Comparison of ENCODE assay signal across 8 cellular contexts in genomic region chr7:30770936-30771858, GRCh38. TPM values are rescaled to one million over a fixed set of nuclear protein-coding genes. Genes with fewer than 3 reads are reported as not detected.
A peak's percentile ranks its signal among the peaks of the same experiment; 100 is the strongest.
DNase-seq lines count a peak whose midpoint lies in the region; ATAC-seq and TF ChIP-seq lines count a peak whose summit lies in the region.

TSS of gene MINDY4 (plus strand) at chr7:30771417. CDS start at chr7:30771494, 77 bp downstream.

- H3K9ac ChIP-seq in HUES64 (ENCODE audit: low read depth, low read length) (peak within 1 kb of the TSS; percentile 84), stomach smooth muscle (ENCODE audit: low read length in 2 of 2) (peak within 1 kb of the TSS; percentile 75 to 87)

- no peaks in the 10 kb centered on the region for H3K36me3 Mint-ChIP-seq in neural crest cell (ENCODE audit: low read depth)

- H3K27ac ChIP-seq in HUES64 (ENCODE audit: low read depth, low read length) = peak within 1 kb of the TSS; percentile 64
- no peak within 1 kb of the TSS for H3K27ac ChIP-seq in RWPE2 (ENCODE audit: poor library complexity, severe bottlenecking)
- H3K27ac ChIP-seq in foreskin keratinocyte = peak within 1 kb of the TSS; percentile 55
- H3K27ac ChIP-seq in stomach smooth muscle (ENCODE audit: low read length) = peak within 1 kb of the TSS; percentile 80

- no peak within 1 kb of the TSS for H3K4me3 Mint-ChIP-seq in neural crest cell

- H3K9me3 ChIP-seq in HUES64 (ENCODE audit: insufficient read depth, low read depth, low read length) = no peaks in the 10 kb centered on the region
- no peaks in the 10 kb centered on the region for H3K9me3 ChIP-seq in RWPE2 (ENCODE audit: severe bottlenecking)
- no peaks in the 10 kb centered on the region for H3K9me3 ChIP-seq in stomach smooth muscle (ENCODE audit: control insufficient read depth in 2 of 2, low read length in 2 of 2)

- WGBS in HUES64 = 6% methylated on average over 66 of the region's 66 CpGs

- peaks cover 3% of the 10 kb centered on the region for H3K27me3 Mint-ChIP-seq in neural crest cell (ENCODE audit: low read depth)

- no peaks in the 10 kb centered on the region for H3K36me3 ChIP-seq in HUES64 (ENCODE audit: insufficient read depth, low read length)
- no peaks in the 10 kb centered on the region for H3K36me3 ChIP-seq in RWPE2 (ENCODE audit: low read depth)
- peaks cover 0 to 4% of the 10 kb centered on the region in 2 donors for H3K36me3 ChIP-seq in stomach smooth muscle (ENCODE audit: control insufficient read depth in 2 of 2, insufficient read depth in 2 of 2, low read length in 2 of 2)

- TF ChIP-seq CTCF in RWPE2 (IDR thresholded peaks at IDR 0.05; ENCODE audit: poor library complexity, severe bottlenecking) (no peak), foreskin keratinocyte (conservative IDR thresholded peaks at IDR 0.05) (peak; percentile 2), neural crest cell (conservative IDR thresholded peaks at IDR 0.05) (peak; percentile 18)

- H3K9me3 Mint-ChIP-seq in neural crest cell = no peaks in the 10 kb centered on the region

- peaks cover 16% of the 10 kb centered on the region for H3K4me1 Mint-ChIP-seq in neural crest cell

- H3K27me3 ChIP-seq in HUES64 (ENCODE audit: insufficient read depth, low read length) = no peaks in the 10 kb centered on the region
- no peaks in the 10 kb centered on the region for H3K27me3 ChIP-seq in RWPE2 (ENCODE audit: insufficient read depth, poor library complexity, severe bottlenecking)
- H3K27me3 ChIP-seq in foreskin keratinocyte = peaks cover 7% of the 10 kb centered on the region
- no peaks in the 10 kb centered on the region for H3K27me3 ChIP-seq in stomach smooth muscle (ENCODE audit: control insufficient read depth in 1 of 2, insufficient read depth in 2 of 2, low read length in 2 of 2)

- ATAC-seq in GM21423 (IDR thresholded peaks at IDR 0.05; ENCODE audit: unreplicated experiment) = peak; percentile 85
- peak; percentile 79 for ATAC-seq in RWPE2 (ENCODE audit: low read depth)
- peak; percentile 87 for ATAC-seq in foreskin keratinocyte

- H3K4me3 ChIP-seq in HUES64 (ENCODE audit: low read length) (peak within 1 kb of the TSS; percentile 97), RWPE2 (ENCODE audit: severe bottlenecking) (peak within 1 kb of the TSS; percentile 51), stomach smooth muscle (ENCODE audit: low read length in 2 of 2) (peak within 1 kb of the TSS; percentile 83 to 87)

- DNase-seq in COLO668 (lab: John Stamatoyannopoulos, UW; ENCODE audit: unreplicated experiment) (peak; percentile 91), RWPE2 (ENCODE audit: low spot score) (no peak), foreskin keratinocyte (peak in 1 of 2 donors; percentile 36), neural crest cell (ENCODE audit: low read depth, low spot score) (peak; percentile 62)
- peak; percentile 16 to 55 (median 34) for DNase-seq in activated naive CD4-positive, alpha-beta T cell (lab: John Stamatoyannopoulos, UW)

- H3K4me1 ChIP-seq in HUES64 (ENCODE audit: insufficient read depth, low read length) (peaks cover 4% of the 10 kb centered on the region; the same call in 1 of the 2 replicates), RWPE2 (ENCODE audit: insufficient read depth, poor library complexity, severe bottlenecking) (peaks cover 4% of the 10 kb centered on the region), foreskin keratinocyte (no peaks in the 10 kb centered on the region), stomach smooth muscle (ENCODE audit: control insufficient read depth, insufficient read depth, low read length) (peaks cover 37% of the 10 kb centered on the region)

- peak within 1 kb of the TSS; percentile 79 for H3K27ac Mint-ChIP-seq in neural crest cell (ENCODE audit: unreplicated experiment)

RNA-seq across cellular contexts. Expression of gene MINDY4, which starts in this region (rescaled TPM):
- polyA plus RNA-seq in HUES64 (2013, experiment 1 of 2) = 4.3 TPM
- 3.1 TPM for polyA plus RNA-seq in HUES64 (2013, experiment 2 of 2)
- total RNA-seq in foreskin keratinocyte (3.0 and 3.5 TPM in 2 replicates), neural crest cell (8.6 and 9.2 TPM in 2 replicates)
- polyA plus RNA-seq in foreskin keratinocyte = 0.97 and 1.4 TPM in 2 replicates
